Comparison of ENCODE assay signal across 32 cellular contexts in the genomic region with DNA sequence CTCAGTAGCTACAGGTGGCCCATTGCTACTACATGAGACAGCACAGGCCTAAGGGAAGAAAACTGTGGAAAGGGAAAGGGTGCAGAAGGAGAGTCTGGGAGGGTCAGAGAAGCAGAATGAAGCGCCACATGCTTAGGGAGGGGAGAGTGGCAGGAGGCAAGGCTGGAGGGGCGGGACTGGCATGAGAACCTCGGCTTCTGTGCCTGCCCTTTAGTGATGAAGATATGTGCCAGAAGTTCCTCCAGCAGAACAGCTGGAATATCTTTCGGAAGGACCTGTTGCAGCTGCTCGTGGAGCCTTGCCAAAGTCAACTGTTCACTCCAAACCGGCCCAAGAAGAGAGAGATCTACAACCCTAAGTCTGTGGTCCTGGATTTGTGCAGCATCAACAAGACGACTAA.
DNase-seq lines count a peak whose midpoint lies in the region; ATAC-seq, FAIRE-seq and TF ChIP-seq lines count a peak whose summit lies in the region.
"Had no signal": no experiment of that assay in that cellular context is flagged by ENCODE, and none has a peak within 500 bp of the region (broad histone marks: within the 10 kb centered on the region; RNA-seq: fewer than 3 reads in every experiment).

No MANE protein-coding gene starts in this region.

- H3K9me3 ChIP-seq in upper lobe of right lung = no peaks in the 10 kb centered on the region
- H3K9me3 ChIP-seq: lower lobe of right lung, vagina had no signal

- intact Hi-C loops in upper lobe of right lung (cut with DNase I) = no loop called here

- H3K4me1 Mint-ChIP-seq in nephron = peaks cover 20% of the 10 kb centered on the region
- H3K4me1 Mint-ChIP-seq: activated CD4-positive, alpha-beta T cell treated with anti-CD3 and anti-CD28 coated beads, Interleukin-2, amount 10 ng/mL, durations not matched to agents 24 days and 14 days; activated naive CD8-positive, alpha-beta T cell treated with anti-CD3 and anti-CD28 coated beads, Interleukin-2, amount 50 U/mL, for 24 hours; natural killer cell; stimulated activated memory B cell treated with anti-CD40 and anti-IgM and Interleukin-4, amounts not matched to agents 10 μg/mL and 1 μg/mL and 100 μg/mL, for 72 hours had no signal

- H3K36me3 ChIP-seq in upper lobe of right lung (no peaks in the 10 kb centered on the region), brain microvascular endothelial cell (replicated peaks) (no peaks in the 10 kb centered on the region)
- H3K36me3 ChIP-seq: lower lobe of right lung, vagina had no signal

- in situ Hi-C loops in brain microvascular endothelial cell (cut with HindIII; ENCODE audit: low pct_ligation_motif_present, low sequenced_read_pairs) = no loop called here

- TF ChIP-seq CTCF in fibroblast of the aortic adventitia (IDR thresholded peaks at IDR 0.05; ENCODE audit: insufficient read depth, low read length) (no peak), nephron (IDR thresholded peaks at IDR 0.05; ENCODE audit: unreplicated experiment in 3 of 3) (no peak), upper lobe of right lung (IDR thresholded peaks at IDR 0.05) (no peak), brain microvascular endothelial cell (IDR thresholded peaks at IDR 0.05; ENCODE audit: low read depth, low read length, missing control alignments) (no peak)

- H3K27ac ChIP-seq in upper lobe of right lung (no peak overlapping the region), brain microvascular endothelial cell (no peak overlapping the region)
- H3K27ac ChIP-seq: 22Rv1, C4-2B, HL-60, lower lobe of right lung, vagina, VCaP had no signal

- no peak for FAIRE-seq in RCC 7860 (lab: Jason Lieb, UNC)
- FAIRE-seq: islet of Langerhans had no signal

- H3K4me3 Mint-ChIP-seq in nephron = no peak overlapping the region
- H3K4me3 Mint-ChIP-seq: activated CD4-positive, alpha-beta T cell treated with anti-CD3 and anti-CD28 coated beads, Interleukin-2, amount 10 ng/mL, durations not matched to agents 24 days and 14 days; activated naive CD8-positive, alpha-beta T cell treated with anti-CD3 and anti-CD28 coated beads, Interleukin-2, amount 50 U/mL, for 24 hours; activated T-cell treated with anti-CD3 and anti-CD28 coated beads, Interleukin-2, amount 50 U/mL, for 4 hours; natural killer cell; stimulated activated memory B cell treated with anti-CD40 and anti-IgM and Interleukin-4, amounts not matched to agents 10 μg/mL and 1 μg/mL and 100 μg/mL, for 72 hours had no signal

- H3K4me3 ChIP-seq in fibroblast of the aortic adventitia (ENCODE audit: low read depth, low read length) (no peak overlapping the region), upper lobe of right lung (no peak overlapping the region), brain microvascular endothelial cell (ENCODE audit: low read depth, low read length) (no peak overlapping the region)
- H3K4me3 ChIP-seq: lower lobe of right lung, vagina had no signal

- H3K27me3 ChIP-seq in upper lobe of right lung = no peaks in the 10 kb centered on the region
- H3K27me3 ChIP-seq in brain microvascular endothelial cell (replicated peaks) = no peaks in the 10 kb centered on the region
- H3K27me3 ChIP-seq: vagina had no signal

- peak overlapping the region; percentile 3 to 73 (median 29) for H3K27ac Mint-ChIP-seq in nephron
- H3K27ac Mint-ChIP-seq: activated CD4-positive, alpha-beta T cell treated with anti-CD3 and anti-CD28 coated beads, Interleukin-2, amount 10 ng/mL, durations not matched to agents 24 days and 14 days; activated naive CD8-positive, alpha-beta T cell treated with anti-CD3 and anti-CD28 coated beads, Interleukin-2, amount 50 U/mL, for 24 hours; natural killer cell; stimulated activated memory B cell treated with anti-CD40 and anti-IgM and Interleukin-4, amounts not matched to agents 10 μg/mL and 1 μg/mL and 100 μg/mL, for 72 hours had no signal

- peak; percentile 32 for ATAC-seq in upper lobe of right lung
- ATAC-seq: activated naive CD8-positive, alpha-beta T cell treated with anti-CD3 and anti-CD28 coated beads, Interleukin-2, amount 50 U/mL, for 24 hours; activated T-cell treated with anti-CD3 and anti-CD28 coated beads, Interleukin-2, amount 50 U/mL, for 4 hours; natural killer cell; stimulated activated memory B cell treated with anti-CD40 and anti-IgM and Interleukin-4, amounts not matched to agents 10 μg/mL and 1 μg/mL and 100 μg/mL, for 72 hours had no signal

- peaks cover 9% of the 10 kb centered on the region for H3K4me1 ChIP-seq in upper lobe of right lung
- H3K4me1 ChIP-seq: lower lobe of right lung, vagina had no signal

- DNase-seq in DMS 273 (lab: John Stamatoyannopoulos, UW; ENCODE audit: unreplicated experiment) (peak; percentile 56), DMS 273 treated with DMSO at 0.1 percent for 48 hours (lab: John Stamatoyannopoulos, UW) (no peak), fibroblast of the aortic adventitia (ENCODE audit: low read depth) (peak; percentile 80), upper lobe of right lung (no peak), brain microvascular endothelial cell (no peak), RCC 7860 (ENCODE audit: low spot score) (no peak), NCI-H2227 treated with DMSO at 0.1 percent for 48 hours (lab: John Stamatoyannopoulos, UW) (no peak)
- DNase-seq: activated CD4-positive, alpha-beta T cell treated with anti-CD3 and anti-CD28 coated beads, Interleukin-2, amount 10 ng/mL, durations not matched to agents 24 days and 14 days; activated gamma-delta T cell treated with Interleukin-2 at 50 U/mL for 16 hours; activated naive CD8-positive, alpha-beta T cell treated with anti-CD3 and anti-CD28 coated beads, Interleukin-2, amount 50 U/mL, for 24 hours; activated T-cell treated with anti-CD3 and anti-CD28 coated beads, Interleukin-2, amount 50 U/mL, for 4 hours; Calu3; effector memory CD4-positive, alpha-beta T cell; erythroblast; lower lobe of right lung; natural killer cell; NCI-H1436 treated with DMSO at 0.1 percent for 48 hours; NCI-H2107; NCI-H446; NCI-H82; retina; stimulated activated CD4-positive, alpha-beta T cell treated with anti-CD3 and anti-CD28 coated beads, Interleukin-4, amount 100 ng/mL, for 24 hours; SW 1271; T-helper 9 cell had no signal

- H3K36me3 Mint-ChIP-seq in nephron (ENCODE audit: low read depth) = no peaks in the 10 kb centered on the region
- H3K36me3 Mint-ChIP-seq: natural killer cell; stimulated activated memory B cell treated with anti-CD40 and anti-IgM and Interleukin-4, amounts not matched to agents 10 μg/mL and 1 μg/mL and 100 μg/mL, for 72 hours had no signal

- H3K9me3 Mint-ChIP-seq in nephron = no peaks in the 10 kb centered on the region
- H3K9me3 Mint-ChIP-seq: activated CD4-positive, alpha-beta T cell treated with anti-CD3 and anti-CD28 coated beads, Interleukin-2, amount 10 ng/mL, durations not matched to agents 24 days and 14 days; activated naive CD8-positive, alpha-beta T cell treated with anti-CD3 and anti-CD28 coated beads, Interleukin-2, amount 50 U/mL, for 24 hours; activated T-cell treated with anti-CD3 and anti-CD28 coated beads, Interleukin-2, amount 50 U/mL, for 4 hours; natural killer cell; stimulated activated memory B cell treated with anti-CD40 and anti-IgM and Interleukin-4, amounts not matched to agents 10 μg/mL and 1 μg/mL and 100 μg/mL, for 72 hours had no signal

- peaks cover 11% of the 10 kb centered on the region for H3K27me3 Mint-ChIP-seq in nephron (ENCODE audit: low read depth)

Comparison
In these comparisons a context has a peak if more than half of its experiments do, and no peak if none do; other contexts are left out.
1. DNase-seq: peak in DMS 273 (single experiment) and fibroblast of the aortic adventitia (single experiment); none in DMS 273 treated with DMSO at 0.1 percent for 48 hours (single experiment), upper lobe of right lung (single experiment), brain microvascular endothelial cell (single experiment), RCC 7860 (single experiment) and NCI-H2227 treated with DMSO at 0.1 percent for 48 hours (single experiment).